In genomic region chr18:70148539-70148938, GRCh38 we compare ENCODE assay signal across 19 cellular contexts. TPM values are rescaled to one million over a fixed set of nuclear protein-coding genes. Genes with fewer than 3 reads are reported as not detected.
DNase-seq lines count a peak whose midpoint lies in the region; ATAC-seq and TF ChIP-seq lines count a peak whose summit lies in the region.
"Had no signal": no experiment of that assay in that cellular context is flagged by ENCODE, and none has a peak within 500 bp of the region (broad histone marks: within the 10 kb centered on the region; RNA-seq: fewer than 3 reads in every experiment).

No MANE protein-coding gene starts in this region.

- WGBS in SK-N-SH (ENCODE audit: low lambda C conversion rate), result 76% methylated on average over 7 of the region's 7 CpGs

- H3K9me2 ChIP-seq in SK-N-SH, result no peaks in the 10 kb centered on the region

- H3K27ac ChIP-seq in SK-N-SH (ENCODE audit: low read depth in 2 of 2, low read length in 1 of 2) (no peak overlapping the region; a peak in 1 of 4 replicates), VCaP (peak overlapping the region; percentile 71), neural progenitor cell (no peak overlapping the region)
- H3K27ac ChIP-seq: 22Rv1; BLaER1 treated with 17β-estradiol and CSF1 and Interleukin-3, amounts not matched to agents 10 nM and 100 nM; C4-2B had no signal

- H3K79me2 ChIP-seq in SK-N-SH (ENCODE audit: insufficient read depth) (no peaks in the 10 kb centered on the region), neural progenitor cell (ENCODE audit: low read depth) (no peaks in the 10 kb centered on the region)

- no peaks in the 10 kb centered on the region for H4K20me1 ChIP-seq in SK-N-SH (ENCODE audit: insufficient read depth)
- H4K20me1 ChIP-seq in neural progenitor cell (ENCODE audit: low read depth), result no peaks in the 10 kb centered on the region

- POLR2A ChIA-PET in SK-N-SH (lab: Yijun Ruan, JAX), result no interaction called here

- H3F3A ChIP-seq in SK-N-SH (replicated peaks; ENCODE audit: insufficient read depth) (no peaks in the 10 kb centered on the region), neural progenitor cell (ENCODE audit: low read depth) (no peaks in the 10 kb centered on the region)

- DNase-seq in SK-N-SH (peak; percentile 19), neural progenitor cell (ENCODE audit: low spot score) (no peak), inferior parietal cortex (ENCODE audit: extremely low spot score) (no peak), midbrain (lab: John Stamatoyannopoulos, UW) (no peak), NCI-H1417 (lab: John Stamatoyannopoulos, UW) (no peak)
- DNase-seq: AML-193; Caco-2; Calu3; CD4-positive, alpha-beta T cell; CD8-positive, alpha-beta T cell; DMS79 treated with DMSO at 0.1 percent for 48 hours; GF-D8 had no signal

- no peaks in the 10 kb centered on the region for H3K27me3 Mint-ChIP-seq in neural progenitor cell (ENCODE audit: insufficient read depth, low read depth)
- H3K27me3 Mint-ChIP-seq: B cell; CD4-positive, alpha-beta T cell had no signal

- H3K4me1 ChIP-seq in SK-N-SH (ENCODE audit: control insufficient read depth in 1 of 2, insufficient read depth in 2 of 2, low read depth in 1 of 2, low read length in 1 of 2) (no peaks in the 10 kb centered on the region; a peak in 1 of 4 replicates), neural progenitor cell (no peaks in the 10 kb centered on the region)
- H3K4me1 ChIP-seq: A549; BLaER1 treated with 17β-estradiol and CSF1 and Interleukin-3, amounts not matched to agents 10 nM and 100 nM had no signal

- H2AFZ ChIP-seq in SK-N-SH (ENCODE audit: low read depth), result no peak overlapping the region
- H2AFZ ChIP-seq in neural progenitor cell (replicated peaks), result no peak overlapping the region

- no peak overlapping the region for H3K4me3 ChIP-seq in SK-N-SH (ENCODE audit: low read depth in 2 of 2, low read length in 1 of 2)
- H3K4me3 ChIP-seq in neural progenitor cell, result no peak overlapping the region
- H3K4me3 ChIP-seq: A549; BLaER1 treated with 17β-estradiol and CSF1 and Interleukin-3, amounts not matched to agents 10 nM and 100 nM had no signal

- H3K27me3 ChIP-seq in SK-N-SH (ENCODE audit: insufficient read depth) (no peaks in the 10 kb centered on the region), neural progenitor cell (no peaks in the 10 kb centered on the region)
- H3K27me3 ChIP-seq: BLaER1 treated with 17β-estradiol and CSF1 and Interleukin-3, amounts not matched to agents 10 nM and 100 nM had no signal

- no peaks in the 10 kb centered on the region for H3K4me1 Mint-ChIP-seq in neural progenitor cell

- H3K9me3 ChIP-seq in SK-N-SH (no peaks in the 10 kb centered on the region), neural progenitor cell (ENCODE audit: low read depth) (no peaks in the 10 kb centered on the region)
- H3K9me3 ChIP-seq: A549, Caco-2 had no signal

- H3K27ac Mint-ChIP-seq in neural progenitor cell, result no peak overlapping the region
- H3K27ac Mint-ChIP-seq: B cell; CD4-positive, alpha-beta T cell; CD8-positive, alpha-beta T cell had no signal

- H3K9me3 Mint-ChIP-seq in neural progenitor cell, result no peaks in the 10 kb centered on the region
- H3K9me3 Mint-ChIP-seq: CD4-positive, alpha-beta T cell; CD8-positive, alpha-beta T cell had no signal

- TF ChIP-seq CTCF in SK-N-SH (IDR thresholded peaks at IDR 0.05) (no peak), VCaP (conservative IDR thresholded peaks at IDR 0.05) (no peak), neural progenitor cell (IDR thresholded peaks at IDR 0.05) (no peak)

- no peak for ATAC-seq in SK-N-SH treated with all-trans-retinoic acid at 6 μM for 48 hours
- ATAC-seq: A549; CD8-positive, alpha-beta T cell had no signal

- H3K4me3 Mint-ChIP-seq in neural progenitor cell, result no peak overlapping the region
- H3K4me3 Mint-ChIP-seq: B cell; CD4-positive, alpha-beta T cell; CD8-positive, alpha-beta T cell had no signal

- peaks cover 9% of the 10 kb centered on the region in 2 experiments for H3K36me3 ChIP-seq in SK-N-SH (replicated peaks in 1 of 2; ENCODE audit: control insufficient read depth in 1 of 2, insufficient read depth in 2 of 2, low read length in 1 of 2)
- no peaks in the 10 kb centered on the region for H3K36me3 ChIP-seq in neural progenitor cell

- TF ChIP-seq EP300 in SK-N-SH (IDR thresholded peaks at IDR 0.05; ENCODE audit: borderline replicate concordance in 1 of 2, low read depth in 1 of 2, low read length in 1 of 2), result no peak

- H3K36me3 Mint-ChIP-seq in neural progenitor cell, result peaks cover 9% of the 10 kb centered on the region

- CTCF ChIA-PET in SK-N-SH (lab: Yijun Ruan, JAX), result interaction anchor here (0.6 kb wide), 1 partner anchor 122 kb away, joined by 3 read pairs; no protein-coding TSS in a partner anchor

- H3K9ac ChIP-seq in SK-N-SH, result no peak overlapping the region
- peak overlapping the region; percentile 19 for H3K9ac ChIP-seq in neural progenitor cell
- H3K9ac ChIP-seq: BLaER1 treated with 17β-estradiol and CSF1 and Interleukin-3, amounts not matched to agents 10 nM and 100 nM had no signal

- no peak for TF ChIP-seq RAD21 in SK-N-SH (IDR thresholded peaks at IDR 0.05; ENCODE audit: low read length)

- H3K4me2 ChIP-seq in SK-N-SH, result no peak overlapping the region
- H3K4me2 ChIP-seq in neural progenitor cell, result no peak overlapping the region
- H3K4me2 ChIP-seq: A549; BLaER1 treated with 17β-estradiol and CSF1 and Interleukin-3, amounts not matched to agents 10 nM and 100 nM had no signal

TF ChIP-seq in SK-N-SH, 30 proteins besides CTCF, POLR2A, EP300 and RAD21 (continues in another document):
- no peak for TF ChIP-seq SIN3A (IDR thresholded peaks at IDR 0.05; ENCODE audit: borderline replicate concordance, low read depth, low read length)
- no peak for TF ChIP-seq TCF12 (IDR thresholded peaks at IDR 0.05)
- no peak for TF ChIP-seq IRF3 (IDR thresholded peaks at IDR 0.05; ENCODE audit: low read depth, low read length)
- no peak for TF ChIP-seq NRF1 (IDR thresholded peaks at IDR 0.05; ENCODE audit: low read depth, low read length)
- TF ChIP-seq MAX (IDR thresholded peaks at IDR 0.05; ENCODE audit: low read depth), result no peak
- no peak for TF ChIP-seq USF2 (IDR thresholded peaks at IDR 0.05; ENCODE audit: borderline replicate concordance, low read depth, low read length)
- no peak for TF ChIP-seq RCOR1 (IDR thresholded peaks at IDR 0.05; ENCODE audit: low read length)
- no peak for TF ChIP-seq POLR2AphosphoS5 (IDR thresholded peaks at IDR 0.05; ENCODE audit: low read depth, low read length)

TF ChIP-seq in SK-N-SH treated with all-trans-retinoic acid at 6 μM for 48 hours, 23 proteins besides CTCF, POLR2A, EP300 and RAD21 (continues in another document):
- no peak for TF ChIP-seq PATZ1 (CRISPR knock-in tag; IDR thresholded peaks at IDR 0.05; ENCODE audit: borderline replicate concordance)
- TF ChIP-seq PPARA (CRISPR knock-in tag; IDR thresholded peaks at IDR 0.05; ENCODE audit: borderline replicate concordance), result no peak
- no peak for TF ChIP-seq ZFP3 (CRISPR knock-in tag; IDR thresholded peaks at IDR 0.05)
- TF ChIP-seq ISL1 (CRISPR knock-in tag; IDR thresholded peaks at IDR 0.05), result no peak
- TF ChIP-seq CREB5 (CRISPR knock-in tag; IDR thresholded peaks at IDR 0.05; ENCODE audit: low read depth), result no peak
- TF ChIP-seq ESRRG (CRISPR knock-in tag; IDR thresholded peaks at IDR 0.05), result no peak
- TF ChIP-seq ZC3H10 (CRISPR knock-in tag; IDR thresholded peaks at IDR 0.05), result no peak
- TF ChIP-seq GLIS3 (CRISPR knock-in tag; IDR thresholded peaks at IDR 0.05), result no peak
- no peak for TF ChIP-seq TCF4 (CRISPR knock-in tag; IDR thresholded peaks at IDR 0.05; ENCODE audit: borderline replicate concordance)
- TF ChIP-seq OSR1 (CRISPR knock-in tag; IDR thresholded peaks at IDR 0.05), result no peak
- TF ChIP-seq CSRNP3 (CRISPR knock-in tag; IDR thresholded peaks at IDR 0.05), result no peak
- TF ChIP-seq ARNTL (CRISPR knock-in tag; IDR thresholded peaks at IDR 0.05; ENCODE audit: borderline replicate concordance, low read depth), result no peak

RNA-seq across cellular contexts. Expression of gene RTTN, which starts 56.9 kb away (rescaled TPM):
- polyA plus RNA-seq in SK-N-SH (2012; rRNA removed), result 4.7 and 7.1 TPM in 2 replicates
- 5.8 and 6.0 TPM in 2 replicates for polyA plus RNA-seq in SK-N-SH (2012; cell fraction: cytosol; rRNA removed)
- polyA plus RNA-seq in SK-N-SH (2012; cell fraction: nucleus; rRNA removed), result 9.1 and 18.1 TPM in 2 replicates
- total RNA-seq in neural progenitor cell (ENCODE audit: low replicate concordance), result 44.4 and 52.4 TPM in 2 replicates
